In the genomic region with DNA sequence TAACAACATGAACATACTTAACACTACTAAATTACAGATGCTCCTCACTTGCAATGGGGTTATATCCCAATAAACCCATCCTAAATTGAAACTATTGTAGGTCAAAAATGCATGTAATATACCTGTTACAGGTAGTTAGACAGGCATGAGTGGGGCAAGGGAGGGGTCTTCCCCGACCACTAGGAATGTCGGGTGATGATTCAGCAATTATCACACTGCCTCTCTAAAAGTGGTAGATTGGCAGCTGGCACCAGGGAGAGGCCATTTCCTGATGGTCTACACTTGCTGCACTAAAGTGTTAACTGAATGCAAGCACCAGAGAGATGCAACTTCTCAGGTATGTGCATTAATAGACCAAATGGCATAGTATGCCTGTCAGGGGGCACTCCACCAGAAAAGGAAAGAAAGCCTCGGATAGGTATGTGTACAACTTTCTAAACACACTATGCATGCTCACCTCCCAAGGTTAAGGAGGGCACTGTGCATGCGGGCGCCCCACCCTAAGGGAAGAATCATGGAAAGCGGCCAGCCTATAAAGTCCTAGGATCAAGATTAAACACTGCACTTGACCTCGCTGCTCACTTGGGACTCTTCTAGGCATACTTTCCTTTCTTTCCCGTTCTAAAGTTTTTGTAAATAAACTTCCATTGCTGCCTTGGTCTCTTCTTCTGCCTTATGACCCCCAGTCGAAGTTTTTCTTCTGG, we compare ENCODE assay signal across 30 cellular contexts.
"Had no signal": no experiment of that assay in that cellular context is flagged by ENCODE, and none has a peak within 500 bp of the region (broad histone marks: within the 10 kb centered on the region; RNA-seq: fewer than 3 reads in every experiment).

No MANE protein-coding gene starts in this region.

- H3K9me3 ChIP-seq: adrenal gland, body of pancreas had no signal

- H3K4me1 Mint-ChIP-seq: activated B cell treated with CpG ODN at 0.5 μM for 24 hours; activated CD8-positive, alpha-beta memory T cell treated with anti-CD3 and anti-CD28 coated beads, Interleukin-2, amount 10 ng/mL, durations not matched to agents 7 days and 5 days; activated naive CD4-positive, alpha-beta T cell treated with anti-CD3 and anti-CD28 coated beads, Interleukin-2, amount 50 U/mL, for 24 hours; activated naive CD8-positive, alpha-beta T cell treated with anti-CD3 and anti-CD28 coated beads for 36 hours; activated naive CD8-positive, alpha-beta T cell treated with anti-CD3 and anti-CD28 coated beads, Interleukin-2, amount 50 U/mL, for 24 hours; T-helper 17 cell had no signal

- H3K4me3 ChIP-seq: adrenal gland, body of pancreas had no signal

- H3K27ac ChIP-seq: adrenal gland, body of pancreas, WERI-Rb-1 had no signal

- H3K27ac Mint-ChIP-seq: activated B cell treated with CpG ODN at 0.5 μM for 24 hours; activated CD4-positive, alpha-beta memory T cell treated with anti-CD3 and anti-CD28 coated beads for 36 hours; activated CD8-positive, alpha-beta memory T cell treated with anti-CD3 and anti-CD28 coated beads, Interleukin-2, amount 10 ng/mL, durations not matched to agents 7 days and 5 days; activated CD8-positive, alpha-beta T cell treated with anti-CD3 and anti-CD28 coated beads, Interleukin-2, amount 10 ng/mL, durations not matched to agents 7 days and 5 days; activated naive CD4-positive, alpha-beta T cell treated with anti-CD3 and anti-CD28 coated beads for 36 hours; activated naive CD4-positive, alpha-beta T cell treated with anti-CD3 and anti-CD28 coated beads, Interleukin-2, amount 50 U/mL, for 24 hours; activated naive CD8-positive, alpha-beta T cell treated with anti-CD3 and anti-CD28 coated beads for 36 hours; activated naive CD8-positive, alpha-beta T cell treated with anti-CD3 and anti-CD28 coated beads, Interleukin-2, amount 50 U/mL, for 24 hours; activated T-helper 1 cell treated with anti-CD3 and anti-CD28 coated beads, Interleukin-12 subunit alpha, Interleukin-12 subunit beta, Interleukin-2, Interleukin-4 antibody, amounts not matched to agents 30 ng/mL and 10 ng/mL and 1 ng/mL, durations not matched to agents 14 hours and 24 hours and 36 hours; activated T-helper 2 cell treated with anti-CD3 and anti-CD28 coated beads, Interferon-gamma antibody, Interleukin-2, Interleukin-4, amounts not matched to agents 10 μg/mL and 5 μg/mL and 100 μg/mL, durations not matched to agents 14 hours and 24 hours and 36 hours; T-helper 17 cell; T-helper 2 cell treated with Interferon-gamma antibody and Interleukin-4, amounts not matched to agents 5 μg/mL and 100 μg/mL, for 36 hours had no signal

- H3K4me3 Mint-ChIP-seq: activated B cell treated with CpG ODN at 0.5 μM for 24 hours; activated CD4-positive, alpha-beta memory T cell treated with anti-CD3 and anti-CD28 coated beads for 36 hours; activated CD8-positive, alpha-beta memory T cell treated with anti-CD3 and anti-CD28 coated beads, Interleukin-2, amount 10 ng/mL, durations not matched to agents 7 days and 5 days; activated CD8-positive, alpha-beta T cell treated with anti-CD3 and anti-CD28 coated beads, Interleukin-2, amount 10 ng/mL, durations not matched to agents 7 days and 5 days; activated naive CD4-positive, alpha-beta T cell treated with anti-CD3 and anti-CD28 coated beads for 36 hours; activated naive CD4-positive, alpha-beta T cell treated with anti-CD3 and anti-CD28 coated beads, Interleukin-2, amount 50 U/mL, for 24 hours; activated naive CD8-positive, alpha-beta T cell treated with anti-CD3 and anti-CD28 coated beads for 36 hours; activated naive CD8-positive, alpha-beta T cell treated with anti-CD3 and anti-CD28 coated beads, Interleukin-2, amount 50 U/mL, for 24 hours; activated T-helper 1 cell treated with anti-CD3 and anti-CD28 coated beads, Interleukin-12 subunit alpha, Interleukin-12 subunit beta, Interleukin-2, Interleukin-4 antibody, amounts not matched to agents 30 ng/mL and 10 ng/mL and 1 ng/mL, durations not matched to agents 14 hours and 24 hours and 36 hours; T-helper 17 cell; T-helper 2 cell treated with Interferon-gamma antibody and Interleukin-4, amounts not matched to agents 5 μg/mL and 100 μg/mL, for 36 hours had no signal

- H3K27me3 Mint-ChIP-seq: activated B cell treated with CpG ODN at 0.5 μM for 24 hours; activated CD4-positive, alpha-beta memory T cell treated with anti-CD3 and anti-CD28 coated beads for 36 hours; activated CD8-positive, alpha-beta memory T cell treated with anti-CD3 and anti-CD28 coated beads, Interleukin-2, amount 10 ng/mL, durations not matched to agents 7 days and 5 days; activated naive CD4-positive, alpha-beta T cell treated with anti-CD3 and anti-CD28 coated beads, Interleukin-2, amount 50 U/mL, for 24 hours; activated naive CD8-positive, alpha-beta T cell treated with anti-CD3 and anti-CD28 coated beads for 36 hours; activated naive CD8-positive, alpha-beta T cell treated with anti-CD3 and anti-CD28 coated beads, Interleukin-2, amount 50 U/mL, for 24 hours; T-helper 17 cell had no signal

- ATAC-seq: activated CD4-positive, CD25-positive, alpha-beta regulatory T cell treated with anti-CD3 and anti-CD28 coated beads, Interleukin-2, amount 50 U/mL, for 24 hours; activated CD8-positive, alpha-beta memory T cell treated with anti-CD3 and anti-CD28 coated beads, Interleukin-2, amount 10 ng/mL, durations not matched to agents 7 days and 5 days; activated CD8-positive, alpha-beta T cell treated with anti-CD3 and anti-CD28 coated beads, Interleukin-2, amount 10 ng/mL, durations not matched to agents 7 days and 5 days; activated naive CD8-positive, alpha-beta T cell treated with anti-CD3 and anti-CD28 coated beads, Interleukin-2, amount 50 U/mL, for 24 hours; body of pancreas; esophagus mucosa; T-helper 17 cell had no signal

- H3K27me3 ChIP-seq: adrenal gland, body of pancreas had no signal

- H3K9me3 Mint-ChIP-seq: activated B cell treated with CpG ODN at 0.5 μM for 24 hours; activated CD4-positive, alpha-beta memory T cell treated with anti-CD3 and anti-CD28 coated beads for 36 hours; activated naive CD4-positive, alpha-beta T cell treated with anti-CD3 and anti-CD28 coated beads for 36 hours; activated naive CD4-positive, alpha-beta T cell treated with anti-CD3 and anti-CD28 coated beads, Interleukin-2, amount 50 U/mL, for 24 hours; activated naive CD8-positive, alpha-beta T cell treated with anti-CD3 and anti-CD28 coated beads for 36 hours; activated naive CD8-positive, alpha-beta T cell treated with anti-CD3 and anti-CD28 coated beads, Interleukin-2, amount 50 U/mL, for 24 hours; activated T-helper 1 cell treated with anti-CD3 and anti-CD28 coated beads, Interleukin-12 subunit alpha, Interleukin-12 subunit beta, Interleukin-2, Interleukin-4 antibody, amounts not matched to agents 30 ng/mL and 10 ng/mL and 1 ng/mL, durations not matched to agents 14 hours and 24 hours and 36 hours; activated T-helper 2 cell treated with anti-CD3 and anti-CD28 coated beads, Interferon-gamma antibody, Interleukin-2, Interleukin-4, amounts not matched to agents 10 μg/mL and 5 μg/mL and 100 μg/mL, durations not matched to agents 14 hours and 24 hours and 36 hours; T-helper 2 cell treated with Interferon-gamma antibody and Interleukin-4, amounts not matched to agents 5 μg/mL and 100 μg/mL, for 36 hours had no signal

- DNase-seq: activated B cell treated with CpG ODN at 0.5 μM for 24 hours; activated CD4-positive, alpha-beta memory T cell treated with anti-CD3 and anti-CD28 coated beads for 36 hours; activated CD4-positive, alpha-beta T cell treated with anti-CD3 and anti-CD28 coated beads for 48 hours; activated CD8-positive, alpha-beta memory T cell treated with anti-CD3 and anti-CD28 coated beads, Interleukin-2, amount 10 ng/mL, durations not matched to agents 7 days and 5 days; activated CD8-positive, alpha-beta memory T cell treated with anti-CD3 and anti-CD28 coated beads, Interleukin-2, amount 50 U/mL, for 4 hours; activated CD8-positive, alpha-beta T cell treated with anti-CD3 and anti-CD28 coated beads, Interleukin-2, amount 10 ng/mL, durations not matched to agents 7 days and 5 days; activated effector memory CD4-positive, alpha-beta T cell treated with anti-CD3 and anti-CD28 coated beads, Interleukin-2, amount 50 U/mL, for 16 hours; activated naive CD4-positive, alpha-beta T cell treated with anti-CD3 and anti-CD28 coated beads for 36 hours; activated naive CD8-positive, alpha-beta T cell treated with anti-CD3 and anti-CD28 coated beads for 36 hours; activated naive CD8-positive, alpha-beta T cell treated with anti-CD3 and anti-CD28 coated beads, Interleukin-2, amount 50 U/mL, for 24 hours; activated T-cell treated with anti-CD3 and anti-CD28 coated beads, Interleukin-2, amount 50 U/mL, for 1 hour; activated T-cell treated with anti-CD3 and anti-CD28 coated beads, Interleukin-2, amount 50 U/mL, for 48 hours; adrenal gland; amygdala; aorta; body of pancreas; caudate nucleus; effector CD8-positive, alpha-beta T cell; foreskin fibroblast; head of caudate nucleus; T-helper 1 cell; T-helper 17 cell; T1000; WERI-Rb-1 had no signal

- H3K36me3 ChIP-seq: adrenal gland had no signal

- H3K4me1 ChIP-seq: adrenal gland, body of pancreas had no signal
